ENCODE assay signal across 8 cellular contexts in genomic region chr5:140109050-140109817, GRCh38. TPM values are rescaled to one million over a fixed set of nuclear protein-coding genes. Genes with fewer than 3 reads are reported as not detected.
DNase-seq lines count a peak whose midpoint lies in the region; ATAC-seq, FAIRE-seq and TF ChIP-seq lines count a peak whose summit lies in the region.

No MANE protein-coding gene starts in this region.

- WGBS in K562 (ENCODE audit: insufficient coverage, low coverage, missing lambda C conversion rate), result 3% methylated on average over 23 of the region's 23 CpGs
- 9% methylated on average over 20 of the region's 23 CpGs for WGBS in mesenchymal stem cell

- H3K4me3 ChIP-seq in AG04449 (ENCODE audit: low read depth, low read length), result peak overlapping the region; percentile 85
- H3K4me3 ChIP-seq in K562, result peak overlapping the region; percentile 64
- peak overlapping the region in 1 of 2 experiments; percentile 93 for H3K4me3 ChIP-seq in mesenchymal stem cell (ENCODE audit: insufficient read depth in 1 of 2, low read depth in 1 of 2, low read length in 2 of 2)

- TF ChIP-seq CTCF in AG04449 (IDR thresholded peaks at IDR 0.05; ENCODE audit: insufficient read depth, low read length, missing control alignments) (no peak), K562 (IDR thresholded peaks at IDR 0.05 in 2 of 3, conservative IDR thresholded peaks at IDR 0.05 in 1 of 3; ENCODE audit: insufficient read depth in 2 of 3, low read depth in 1 of 3, low read length in 3 of 3) (no peak)

- 0 out of 2 replicates have a peak, but pooled peaks cover 6% of the 10 kb centered on the region for H4K20me1 ChIP-seq in K562 (replicated peaks; ENCODE audit: control insufficient read depth, insufficient read depth, low read length)

- CTCF ChIA-PET in AG04449 (lab: Yijun Ruan, JAX) (interaction anchor here (0.6 to 2.4 kb wide), 8 partner anchors 13 to 66 kb away, joined by 3 to 25 read pairs (median 4); partner anchors contain the start of gene NRG2), K562 (lab: Yijun Ruan, JAX; ENCODE audit: low intra/inter-chr PET ratio) (interaction anchor here (0.6 kb wide), 1 partner anchor 200 kb away, joined by 5 read pairs; no protein-coding TSS in a partner anchor)

- H2BK15ac ChIP-seq in mesenchymal stem cell (ENCODE audit: low read depth, poor library complexity, severe bottlenecking), result no peak overlapping the region

- H3K36me3 ChIP-seq in K562 (ENCODE audit: control insufficient read depth, insufficient read depth, low read length) (no peaks in the 10 kb centered on the region), mesenchymal stem cell (ENCODE audit: control insufficient read depth in 1 of 2, insufficient read depth in 2 of 2, low read depth in 1 of 2, low read length in 2 of 2) (no peaks in the 10 kb centered on the region)

- no peaks in the 10 kb centered on the region for H3K27me3 ChIP-seq in K562 (ENCODE audit: control insufficient read depth in 2 of 2, insufficient read depth in 2 of 2, low read length in 2 of 2)
- peaks cover 0 to 46% of the 10 kb centered on the region in 2 experiments for H3K27me3 ChIP-seq in mesenchymal stem cell (ENCODE audit: control insufficient read depth in 1 of 2, insufficient read depth in 1 of 2, low read length in 2 of 2)

- no peak for TF ChIP-seq EP300 in K562 (IDR thresholded peaks at IDR 0.05; ENCODE audit: low read length)

- no TSS peak for BruUV-seq in K562 (replicated peaks; lab: Mats Ljungman, UMichigan)

- no peak overlapping the region for H2BK120ac ChIP-seq in mesenchymal stem cell (ENCODE audit: low read depth, low read length)

- TF ChIP-seq RAD21 in K562 (CRISPR knock-in tag; conservative IDR thresholded peaks at IDR 0.05 in 1 of 2, IDR thresholded peaks at IDR 0.05 in 1 of 2), result no peak

- H3K18ac ChIP-seq in mesenchymal stem cell (ENCODE audit: low read depth in 1 of 2, low read length in 2 of 2), result no peak overlapping the region

- no peaks in the 10 kb centered on the region for H3K9me1 ChIP-seq in K562 (ENCODE audit: control insufficient read depth, insufficient read depth, low read length)

- no peak overlapping the region for H4K8ac ChIP-seq in mesenchymal stem cell (ENCODE audit: low read length)

- peak; percentile 1 for ATAC-seq in K562
- ATAC-seq in HG03460 (IDR thresholded peaks at IDR 0.05; ENCODE audit: unreplicated experiment), result no peak
- no peak for ATAC-seq in HG03097 (IDR thresholded peaks at IDR 0.05; ENCODE audit: low FRiP score, unreplicated experiment)

- H3K4ac ChIP-seq in mesenchymal stem cell (ENCODE audit: low read depth in 1 of 2, low read length in 2 of 2), result no peak overlapping the region

- H2AK5ac ChIP-seq in mesenchymal stem cell (ENCODE audit: low read length, severe bottlenecking), result no peak overlapping the region

- H3K9me3 ChIP-seq in K562 (replicated peaks; ENCODE audit: control insufficient read depth, insufficient read depth, low read depth, low read length) (no peaks in the 10 kb centered on the region), mesenchymal stem cell (ENCODE audit: control insufficient read depth, low read length) (no peaks in the 10 kb centered on the region)

- TF ChIP-seq POLR2A in K562 (conservative IDR thresholded peaks at IDR 0.05), result no peak

- H3K4me1 ChIP-seq in K562 (replicated peaks in 1 of 2; ENCODE audit: control insufficient read depth in 2 of 2, insufficient read depth in 2 of 2, low read length in 2 of 2) (peaks cover 26 to 31% of the 10 kb centered on the region in 2 experiments), mesenchymal stem cell (ENCODE audit: control insufficient read depth, insufficient read depth, low read depth, low read length) (peaks cover 28% of the 10 kb centered on the region)

- no peak overlapping the region for H3K23ac ChIP-seq in mesenchymal stem cell (ENCODE audit: low read length in 2 of 2)

- H2AFZ ChIP-seq in K562 (ENCODE audit: low read depth, low read length) (peak overlapping the region; percentile 56), mesenchymal stem cell (ENCODE audit: low read depth, low read length) (no peak overlapping the region)

- no peak for FAIRE-seq in K562 (lab: Jason Lieb, UNC)

- H3K4me2 ChIP-seq in K562 (ENCODE audit: insufficient read depth, low read length), result peak overlapping the region; percentile 89
- H3K4me2 ChIP-seq in mesenchymal stem cell (ENCODE audit: low read length, poor library complexity, severe bottlenecking), result peak overlapping the region; percentile 81

- H3K14ac ChIP-seq in mesenchymal stem cell (ENCODE audit: low read length in 2 of 2), result no peak overlapping the region

- intact Hi-C loops in K562 (cut with micrococcal nuclease), result no loop called here

- H3K27ac ChIP-seq in K562 (ENCODE audit: extremely low read depth, low read depth, low read length) (peak overlapping the region; percentile 78), mesenchymal stem cell (ENCODE audit: low read length, poor library complexity, severe bottlenecking) (no peak overlapping the region)

- in situ Hi-C loops in K562 (cut with MboI), result no loop called here

- H2BK5ac ChIP-seq in mesenchymal stem cell (ENCODE audit: low read depth, low read length, poor library complexity, severe bottlenecking), result no peak overlapping the region

- POLR2A ChIA-PET in AG04449 (lab: Yijun Ruan, JAX), result interaction anchor here (1.4 kb wide), 1 partner anchor 23 kb away, joined by 3 read pairs; no protein-coding TSS in a partner anchor
- POLR2A ChIA-PET in K562 (lab: Yijun Ruan, JAX), result interaction anchor here (0.8 to 2.2 kb wide), 6 partner anchors 12 to 74 kb away, joined by 3 to 7 read pairs (median 4); no protein-coding TSS in a partner anchor

- DNase-seq in AG04449 (ENCODE audit: low read depth, low spot score) (no peak), HCEC 1CT (peak; percentile 73), K562 (ENCODE audit: extremely low read depth in 1 of 4, low spot score in 3 of 4) (peak in 2 of 4 experiments; percentile 23 to 66), mesenchymal stem cell (peak; percentile 53), GDM1 (lab: John Stamatoyannopoulos, UW) (no peak), OCI-M2 (lab: John Stamatoyannopoulos, UW; ENCODE audit: unreplicated experiment) (no peak)

- H2BK12ac ChIP-seq in mesenchymal stem cell (ENCODE audit: low read length in 2 of 2), result no peak overlapping the region

- H3K9ac ChIP-seq in K562 (ENCODE audit: insufficient read depth in 1 of 2, low read depth in 2 of 2, low read length in 2 of 2) (peak overlapping the region; percentile 64 to 92), mesenchymal stem cell (ENCODE audit: low read length) (peak overlapping the region; percentile 98)

- no peak overlapping the region for H4K91ac ChIP-seq in mesenchymal stem cell (ENCODE audit: low read length)

- H3K79me1 ChIP-seq in mesenchymal stem cell (replicated peaks; ENCODE audit: low read length, poor library complexity, severe bottlenecking), result peaks cover 29% of the 10 kb centered on the region

- H3K79me2 ChIP-seq in K562 (ENCODE audit: control insufficient read depth, insufficient read depth, low read length), result peaks cover 58% of the 10 kb centered on the region

TF ChIP-seq in K562, 482 proteins besides CTCF, POLR2A, EP300 and RAD21 (continues in another document):
- TF ChIP-seq ZNF174 (CRISPR knock-in tag; IDR thresholded peaks at IDR 0.05), result no peak

RNA-seq across cellular contexts. Expression of gene PURA, which starts 4.7 kb away (rescaled TPM):
- 3.0 and 12.0 TPM in 2 replicates for total RNA-seq in K562 (2011; cell fraction: chromatin; rRNA removed; ENCODE audit: low replicate concordance)
- 3.2 and 4.1 TPM in 2 replicates for total RNA-seq in K562 (2011; cell fraction: nucleolus; rRNA removed)
- 7.8 and 14.4 TPM in 2 replicates for total RNA-seq in K562 (2011; cell fraction: nucleoplasm; rRNA removed)
- total RNA-seq in K562 (2014; rRNA removed) (10.7 and 13.8 TPM in 2 replicates), K562 (2014; rRNA removed; fragmentation: Illumina TruSeq; extraction: Trizol) (5.5 and 6.0 TPM in 2 replicates), K562 (2015; rRNA removed; fragmentation: Illumina TruSeq; extraction: Trizol) (5.4 and 6.7 TPM in 2 replicates), K562 (2021) (10.6 and 11.1 TPM in 2 replicates)
- polyA plus RNA-seq in K562 (2011; rRNA removed) (3.7 and 4.2 TPM in 2 replicates), K562 (2014; fragmentation: Illumina TruSeq; extraction: Trizol) (4.7 and 5.6 TPM in 2 replicates), K562 (2014; fragmentation: Nextera tagmentation; extraction: Ambion mirVana) (1 to 10 TPM; 3.2 to 4.2 TPM), K562 (2014; rRNA removed) (3.9 and 4.7 TPM in 2 replicates)
- polyA plus RNA-seq in K562 (2011; cell fraction: cytosol; rRNA removed), result 1.4 and 2.0 TPM in 2 replicates
- polyA plus RNA-seq in K562 (2011; cell fraction: nucleus; rRNA removed), result 3.7 and 4.1 TPM in 2 replicates
- polyA plus RNA-seq in K562 (2012), result 4.9 and 5.4 TPM in 2 replicates
- 5.7 and 8.2 TPM in 2 replicates for polyA minus RNA-seq in K562 (2011; rRNA and poly(A)+ RNA removed)
- 5.3 and 5.8 TPM in 2 replicates for polyA minus RNA-seq in K562 (2011; cell fraction: cytosol; rRNA and poly(A)+ RNA removed)
- 6.5 and 12.2 TPM in 2 replicates for polyA minus RNA-seq in K562 (2011; cell fraction: nucleus; rRNA and poly(A)+ RNA removed)
- 4.3 TPM for polyA plus RNA-seq in mesenchymal stem cell (2013, experiment 1 of 2)
- 4.3 TPM for polyA plus RNA-seq in mesenchymal stem cell (2013, experiment 2 of 2)

RNA-seq across cellular contexts. Expression of gene IGIP, which starts 16.5 kb away (rescaled TPM):
- 1.4 and 5.9 TPM in 2 replicates for total RNA-seq in K562 (2011; cell fraction: chromatin; rRNA removed; ENCODE audit: low replicate concordance)
- total RNA-seq in K562 (2011; cell fraction: nucleolus; rRNA removed), result 0.67 and 1.2 TPM in 2 replicates
- total RNA-seq in K562 (2011; cell fraction: nucleoplasm; rRNA removed), result 3.4 and 9.5 TPM in 2 replicates
- total RNA-seq in K562 (2014; rRNA removed), result 0.73 and 1.3 TPM in 2 replicates
- total RNA-seq in K562 (2014; rRNA removed; fragmentation: Illumina TruSeq; extraction: Trizol), result 1.4 and 1.5 TPM in 2 replicates
- total RNA-seq in K562 (2015; rRNA removed; fragmentation: Illumina TruSeq; extraction: Trizol), result 1.4 and 1.6 TPM in 2 replicates
- 1.1 and 1.2 TPM in 2 replicates for total RNA-seq in K562 (2021)
- 1.0 and 1.2 TPM in 2 replicates for polyA plus RNA-seq in K562 (2011; rRNA removed)
- 0.19 and 0.86 TPM in 2 replicates for polyA plus RNA-seq in K562 (2011; cell fraction: cytosol; rRNA removed)
- 2.3 and 4.8 TPM in 2 replicates for polyA plus RNA-seq in K562 (2011; cell fraction: nucleus; rRNA removed)
- 1.1 and 2.3 TPM in 2 replicates for polyA plus RNA-seq in K562 (2012)
- 0.96 and 1.5 TPM in 2 replicates for polyA plus RNA-seq in K562 (2014; fragmentation: Illumina TruSeq; extraction: Trizol)
- under 1 TPM; 0.52 to 0.69 TPM for polyA plus RNA-seq in K562 (2014; fragmentation: Nextera tagmentation; extraction: Ambion mirVana)
- 0.91 and 1.1 TPM in 2 replicates for polyA plus RNA-seq in K562 (2014; rRNA removed)
- polyA minus RNA-seq in K562 (2011; rRNA and poly(A)+ RNA removed), result 1.4 and 2.2 TPM in 2 replicates
- 0.57 and 0.64 TPM in 2 replicates for polyA minus RNA-seq in K562 (2011; cell fraction: cytosol; rRNA and poly(A)+ RNA removed)
- 1.3 and 3.1 TPM in 2 replicates for polyA minus RNA-seq in K562 (2011; cell fraction: nucleus; rRNA and poly(A)+ RNA removed)
- 0.98 TPM for polyA plus RNA-seq in mesenchymal stem cell (2013, experiment 1 of 2)
- polyA plus RNA-seq in mesenchymal stem cell (2013, experiment 2 of 2), result 1.0 TPM

Comparison
In these comparisons a context has a peak if more than half of its experiments do, and no peak if none do; other contexts are left out.
1. DNase-seq: peak in HCEC 1CT (single experiment) and mesenchymal stem cell (single experiment); none in AG04449 (single experiment), GDM1 (single experiment) and OCI-M2 (single experiment).